ENCODE assay signal across 26 cellular contexts in the genomic region with DNA sequence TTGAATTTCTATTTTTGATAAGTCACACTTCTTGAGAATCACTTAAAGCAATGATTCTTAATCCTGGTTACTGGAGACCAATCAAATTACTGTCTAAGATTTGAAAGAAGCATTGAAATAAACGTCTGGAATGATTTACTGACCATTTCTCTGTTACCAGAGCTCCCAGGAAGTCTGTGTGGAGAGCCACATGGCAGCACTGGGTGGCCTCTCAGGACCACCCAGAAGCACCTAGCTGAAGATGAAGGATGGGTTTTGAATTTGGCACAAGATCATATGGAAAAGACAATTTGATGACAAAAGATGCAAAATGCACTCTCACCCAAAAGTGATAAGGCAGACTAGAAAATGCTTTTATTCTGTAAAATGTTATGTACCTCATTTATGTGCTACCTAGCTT.
"Had no signal": no experiment of that assay in that cellular context is flagged by ENCODE, and none has a peak within 500 bp of the region (broad histone marks: within the 10 kb centered on the region; RNA-seq: fewer than 3 reads in every experiment).

No MANE protein-coding gene starts in this region.

- H3K9me3 ChIP-seq: esophagus squamous epithelium, heart right ventricle, left lung, right lobe of liver, stomach, thyroid gland, vagina had no signal

- H3K4me1 Mint-ChIP-seq: naive thymus-derived CD4-positive, alpha-beta T cell; nephron; neural progenitor cell had no signal

- H3K4me1 ChIP-seq: esophagus squamous epithelium, left lung, neural progenitor cell, parathyroid adenoma, right lobe of liver, stomach, thyroid gland, vagina had no signal

- H3K9me3 Mint-ChIP-seq: effector memory CD8-positive, alpha-beta T cell; nephron; neural progenitor cell had no signal

- H3K27ac Mint-ChIP-seq: neural progenitor cell, progenitor cell of endocrine pancreas had no signal

- H3K4me3 ChIP-seq: esophagus squamous epithelium, heart right ventricle, left lung, neural progenitor cell, right lobe of liver, stomach, thyroid gland, vagina had no signal

- DNase-seq: effector memory CD8-positive, alpha-beta T cell; erythroblast; esophagus squamous epithelium; foreskin melanocyte; glutamatergic neuron; heart right ventricle; hippocampal formation; left cardiac atrium; left lung; mesendoderm; midbrain; naive thymus-derived CD4-positive, alpha-beta T cell; right lobe of liver; small intestine; stimulated activated CD4-positive, alpha-beta T cell treated with anti-CD3 and anti-CD28 coated beads, Interleukin-15, amount 100 ng/mL, for 24 hours; stimulated activated CD4-positive, alpha-beta T cell treated with anti-CD3 and anti-CD28 coated beads, Interleukin-4, amount 100 ng/mL, for 1 hour; stimulated activated CD8-positive, alpha-beta memory T cell treated with anti-CD3 and anti-CD28 coated beads, Interleukin-4, amount 100 ng/mL, for 48 hours; stimulated activated naive CD4-positive, alpha-beta T cell treated with Interleukin-2 at 50 U/mL for 16 hours; stomach; thyroid gland; trophoblast cell had no signal

- H3K27me3 ChIP-seq: esophagus squamous epithelium, heart right ventricle, left lung, neural progenitor cell, right lobe of liver, stomach, thyroid gland, vagina had no signal

- ATAC-seq: effector memory CD8-positive, alpha-beta T cell; heart right ventricle; left cardiac atrium; left lung; naive thymus-derived CD4-positive, alpha-beta T cell; right lobe of liver had no signal

- H3K27me3 Mint-ChIP-seq: effector memory CD8-positive, alpha-beta T cell; naive thymus-derived CD4-positive, alpha-beta T cell; progenitor cell of endocrine pancreas had no signal

- H3K27ac ChIP-seq: esophagus squamous epithelium, heart right ventricle, left lung, neural progenitor cell, parathyroid adenoma, right lobe of liver, stomach, thyroid gland, vagina had no signal

- H3K4me3 Mint-ChIP-seq: effector memory CD8-positive, alpha-beta T cell; naive thymus-derived CD4-positive, alpha-beta T cell; nephron; neural progenitor cell had no signal
